ENCODE assay signal across 10 cellular contexts in genomic region chr18:60549338-60549960, GRCh38.
DNase-seq lines count a peak whose midpoint lies in the region; ATAC-seq and TF ChIP-seq lines count a peak whose summit lies in the region.
"Had no signal": no experiment of that assay in that cellular context is flagged by ENCODE, and none has a peak within 500 bp of the region (broad histone marks: within the 10 kb centered on the region; RNA-seq: fewer than 3 reads in every experiment).

No MANE protein-coding gene starts in this region.

- TF ChIP-seq CTCF in activated CD8-positive, alpha-beta T cell treated with anti-CD3 and anti-CD28 coated beads for 36 hours (IDR thresholded peaks at IDR 0.05) = peak; percentile 61
- peak; percentile 39 to 83 (median 66) for TF ChIP-seq CTCF in thyroid gland (IDR thresholded peaks at IDR 0.05)

- H3K27me3 ChIP-seq in thyroid gland = no peaks in the 10 kb centered on the region

- H3K9me3 ChIP-seq in thyroid gland = no peaks in the 10 kb centered on the region

- H3K4me3 Mint-ChIP-seq in activated CD4-positive, alpha-beta T cell treated with anti-CD3 and anti-CD28 coated beads, Interleukin-2, amount 10 ng/mL, durations not matched to agents 7 days and 5 days = no peak overlapping the region
- H3K4me3 Mint-ChIP-seq in activated CD8-positive, alpha-beta T cell treated with anti-CD3 and anti-CD28 coated beads for 36 hours = no peak overlapping the region
- H3K4me3 Mint-ChIP-seq: CD4-positive, alpha-beta memory T cell; stimulated activated naive CD8-positive, alpha-beta T cell treated with anti-CD3 and anti-CD28 coated beads, Interleukin-15, Interleukin-2, amounts not matched to agents 100 ng/mL and 50 ng/mL, for 24 hours had no signal

- H3K4me3 ChIP-seq in thyroid gland (replicated peaks in 1 of 3) = no peak overlapping the region

- peak; percentile 65 for ATAC-seq in HG03097 (IDR thresholded peaks at IDR 0.05; ENCODE audit: low FRiP score, unreplicated experiment)
- ATAC-seq in activated CD8-positive, alpha-beta T cell treated with anti-CD3 and anti-CD28 coated beads for 36 hours = no peak

- CTCF ChIA-PET in activated CD4-positive, alpha-beta T cell treated with anti-CD3 and anti-CD28 coated beads, Interleukin-2, amount 10 ng/mL, durations not matched to agents 7 days and 5 days (lab: Charles Lee) = no interaction called here
- CTCF ChIA-PET in activated CD8-positive, alpha-beta T cell treated with anti-CD3 and anti-CD28 coated beads for 36 hours (lab: Charles Lee) = interaction anchor here (0.7 to 2.6 kb wide), 6 partner anchors 12 to 852 kb away, joined by 3 to 15 read pairs (median 4); partner anchors contain the start of gene CCBE1

- DNase-seq in activated CD4-positive, alpha-beta T cell treated with anti-CD3 and anti-CD28 coated beads, Interleukin-2, amount 10 ng/mL, durations not matched to agents 7 days and 5 days = peak; percentile 34
- DNase-seq in activated CD4-positive, alpha-beta T cell treated with anti-CD3 and anti-CD28 coated beads for 1 hour = no peak
- DNase-seq in NCI-H2196 (lab: John Stamatoyannopoulos, UW; ENCODE audit: unreplicated experiment) = peak; percentile 81
- peak; percentile 24 for DNase-seq in activated CD8-positive, alpha-beta T cell treated with anti-CD3 and anti-CD28 coated beads for 36 hours
- peak; percentile 11 for DNase-seq in iPS DF 4.7 (ENCODE audit: extremely low read depth, low spot score)
- peak in 1 of 2 donors; percentile 13 for DNase-seq in thyroid gland
- DNase-seq in mesenteric fat pad (ENCODE audit: low spot score) = no peak

- POLR2A ChIA-PET in activated CD4-positive, alpha-beta T cell treated with anti-CD3 and anti-CD28 coated beads, Interleukin-2, amount 10 ng/mL, durations not matched to agents 7 days and 5 days (lab: Charles Lee) = no interaction called here
- POLR2A ChIA-PET in activated CD8-positive, alpha-beta T cell treated with anti-CD3 and anti-CD28 coated beads for 36 hours (lab: Charles Lee) = no interaction called here

- H3K4me1 Mint-ChIP-seq in activated CD4-positive, alpha-beta T cell treated with anti-CD3 and anti-CD28 coated beads, Interleukin-2, amount 10 ng/mL, durations not matched to agents 7 days and 5 days = no peaks in the 10 kb centered on the region
- H3K4me1 Mint-ChIP-seq in activated CD8-positive, alpha-beta T cell treated with anti-CD3 and anti-CD28 coated beads for 36 hours (ENCODE audit: low read depth) = no peaks in the 10 kb centered on the region
- H3K4me1 Mint-ChIP-seq: CD4-positive, alpha-beta memory T cell had no signal

- TF ChIP-seq POLR2A in thyroid gland (IDR thresholded peaks at IDR 0.05) = no peak

- no peaks in the 10 kb centered on the region for H3K4me1 ChIP-seq in thyroid gland

- no peaks in the 10 kb centered on the region for H3K36me3 Mint-ChIP-seq in activated CD4-positive, alpha-beta T cell treated with anti-CD3 and anti-CD28 coated beads, Interleukin-2, amount 10 ng/mL, durations not matched to agents 7 days and 5 days (ENCODE audit: low read depth)
- H3K36me3 Mint-ChIP-seq in activated CD8-positive, alpha-beta T cell treated with anti-CD3 and anti-CD28 coated beads for 36 hours (ENCODE audit: low read depth) = no peaks in the 10 kb centered on the region
- H3K36me3 Mint-ChIP-seq: CD4-positive, alpha-beta memory T cell had no signal

- no peaks in the 10 kb centered on the region for H3K36me3 ChIP-seq in thyroid gland

- H3K9me3 Mint-ChIP-seq in activated CD4-positive, alpha-beta T cell treated with anti-CD3 and anti-CD28 coated beads, Interleukin-2, amount 10 ng/mL, durations not matched to agents 7 days and 5 days = no peaks in the 10 kb centered on the region
- H3K9me3 Mint-ChIP-seq in activated CD8-positive, alpha-beta T cell treated with anti-CD3 and anti-CD28 coated beads for 36 hours = no peaks in the 10 kb centered on the region
- H3K9me3 Mint-ChIP-seq: stimulated activated naive CD8-positive, alpha-beta T cell treated with anti-CD3 and anti-CD28 coated beads, Interleukin-15, Interleukin-2, amounts not matched to agents 100 ng/mL and 50 ng/mL, for 24 hours had no signal

- no peaks in the 10 kb centered on the region for H3K27me3 Mint-ChIP-seq in activated CD4-positive, alpha-beta T cell treated with anti-CD3 and anti-CD28 coated beads, Interleukin-2, amount 10 ng/mL, durations not matched to agents 7 days and 5 days
- H3K27me3 Mint-ChIP-seq in activated CD8-positive, alpha-beta T cell treated with anti-CD3 and anti-CD28 coated beads for 36 hours = no peaks in the 10 kb centered on the region
- H3K27me3 Mint-ChIP-seq: CD4-positive, alpha-beta memory T cell; stimulated activated naive CD8-positive, alpha-beta T cell treated with anti-CD3 and anti-CD28 coated beads, Interleukin-15, Interleukin-2, amounts not matched to agents 100 ng/mL and 50 ng/mL, for 24 hours had no signal

- no peak overlapping the region for H3K27ac Mint-ChIP-seq in activated CD4-positive, alpha-beta T cell treated with anti-CD3 and anti-CD28 coated beads, Interleukin-2, amount 10 ng/mL, durations not matched to agents 7 days and 5 days
- H3K27ac Mint-ChIP-seq in activated CD8-positive, alpha-beta T cell treated with anti-CD3 and anti-CD28 coated beads for 36 hours = no peak overlapping the region
- H3K27ac Mint-ChIP-seq: CD4-positive, alpha-beta memory T cell; stimulated activated naive CD8-positive, alpha-beta T cell treated with anti-CD3 and anti-CD28 coated beads, Interleukin-15, Interleukin-2, amounts not matched to agents 100 ng/mL and 50 ng/mL, for 24 hours had no signal

- WGBS in thyroid gland, 2 donors = 1 to 2% methylated on average over 2 of the region's 2 CpGs

- intact Hi-C loops in activated CD8-positive, alpha-beta T cell treated with anti-CD3 and anti-CD28 coated beads for 36 hours (cut with micrococcal nuclease) = loop anchor here (5.0 kb wide), 1 partner anchor 557 kb away; no protein-coding TSS in a partner anchor
- intact Hi-C loops in thyroid gland (cut with DNase I) = no loop called here

- no peak overlapping the region for H3K27ac ChIP-seq in thyroid gland

Comparison
In these comparisons a context has a peak if more than half of its experiments do, and no peak if none do; other contexts are left out.
1. DNase-seq: peak in activated CD4-positive, alpha-beta T cell treated with anti-CD3 and anti-CD28 coated beads, Interleukin-2, amount 10 ng/mL, durations not matched to agents 7 days and 5 days (single experiment), NCI-H2196 (single experiment), activated CD8-positive, alpha-beta T cell treated with anti-CD3 and anti-CD28 coated beads for 36 hours (single experiment) and iPS DF 4.7 (single experiment); none in activated CD4-positive, alpha-beta T cell treated with anti-CD3 and anti-CD28 coated beads for 1 hour (single experiment) and mesenteric fat pad (single experiment).